Comparison of ENCODE assay signal across 11 cellular contexts in the genomic region with DNA sequence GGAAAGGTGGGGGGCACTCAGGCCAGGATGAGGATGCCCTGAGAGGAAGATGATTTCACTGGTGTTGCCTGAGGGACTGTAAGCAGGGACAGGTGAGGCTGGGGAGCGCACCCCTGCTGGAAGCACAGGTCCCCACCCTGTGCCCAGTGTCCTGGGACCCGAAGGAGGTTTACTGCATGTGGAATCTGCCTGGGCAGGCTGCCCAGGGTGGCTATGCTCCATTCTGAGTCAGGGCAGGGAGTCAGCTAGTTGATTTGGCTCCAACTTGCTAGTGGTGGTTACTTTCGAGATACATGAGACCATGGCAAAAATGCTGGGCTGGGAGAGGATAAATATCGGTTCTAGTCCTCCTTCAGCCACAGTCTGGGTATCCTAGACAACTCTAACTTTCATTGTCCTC. TPM values are rescaled to one million over a fixed set of nuclear protein-coding genes. Genes with fewer than 3 reads are reported as not detected.
A peak's percentile ranks its signal among the peaks of the same experiment; 100 is the strongest.
DNase-seq lines count a peak whose midpoint lies in the region; ATAC-seq and TF ChIP-seq lines count a peak whose summit lies in the region.
"Had no signal": no experiment of that assay in that cellular context is flagged by ENCODE, and none has a peak within 500 bp of the region (broad histone marks: within the 10 kb centered on the region; RNA-seq: fewer than 3 reads in every experiment).

No MANE protein-coding gene starts in this region.

- DNase-seq in DMS 273 (lab: John Stamatoyannopoulos, UW; ENCODE audit: unreplicated experiment) (peak; percentile 56), DMS 273 treated with DMSO at 0.1 percent for 48 hours (lab: John Stamatoyannopoulos, UW) (no peak), dedifferentiated amniotic fluid mesenchymal stem cell (ENCODE audit: extremely low spot score) (peak; percentile 57), mucosa of descending colon (peak in 2 of 3 donors; percentile 40 to 60), vagina (ENCODE audit: extremely low spot score in 2 of 2) (no peak), dermis blood vessel endothelial cell (no peak), mesenteric fat pad (ENCODE audit: low spot score) (no peak)
- no peak for DNase-seq in activated T-cell treated with anti-CD3 and anti-CD28 coated beads, Interleukin-2, amount 50 U/mL, for 48 hours
- DNase-seq: activated B cell treated with CpG ODN at 0.5 μM for 24 hours; activated naive CD4-positive, alpha-beta T cell treated with anti-CD3 and anti-CD28 coated beads, Interleukin-2, amount 50 U/mL, for 16 hours; naive B cell had no signal

- H3K27ac ChIP-seq in vagina, result peak overlapping the region; percentile 70

- H3K9me3 ChIP-seq in mucosa of descending colon (no peaks in the 10 kb centered on the region), vagina (no peaks in the 10 kb centered on the region)

- TF ChIP-seq CTCF in mucosa of descending colon (IDR thresholded peaks at IDR 0.05) (no peak), vagina (IDR thresholded peaks at IDR 0.05) (no peak)

- H3K36me3 ChIP-seq in mucosa of descending colon (ENCODE audit: low read depth) (no peaks in the 10 kb centered on the region), vagina (no peaks in the 10 kb centered on the region)

- intact Hi-C loops in mucosa of descending colon (cut with DNase I, micrococcal nuclease) (loop anchor here (10.0 kb wide), 1 partner anchor 550 kb away; no protein-coding TSS in a partner anchor), vagina (cut with DNase I) (loop anchor here (10.0 kb wide), 1 partner anchor 550 kb away; no protein-coding TSS in a partner anchor)

- H3K27me3 ChIP-seq in vagina, result no peaks in the 10 kb centered on the region

- peaks cover 15% of the 10 kb centered on the region for H3K4me1 ChIP-seq in mucosa of descending colon (ENCODE audit: low read depth)
- peaks cover 56% of the 10 kb centered on the region for H3K4me1 ChIP-seq in vagina

- no peak overlapping the region for H3K4me3 ChIP-seq in mucosa of descending colon
- no peak overlapping the region for H3K4me3 ChIP-seq in vagina

- no peak for TF ChIP-seq POLR2A in vagina (IDR thresholded peaks at IDR 0.05)

- peak; percentile 8 for ATAC-seq in mucosa of descending colon

RNA-seq across cellular contexts. Expression of gene TLR5, which starts 7.9 kb away (rescaled TPM):
- total RNA-seq in mucosa of descending colon (1 to 10 TPM; 2.2 to 6.9 (median 3.9) TPM), vagina (15.2 TPM), dermis blood vessel endothelial cell (0.14 and 0.34 TPM in 2 replicates), mesenteric fat pad (10.5 TPM)
- total RNA-seq: activated B cell treated with CpG ODN at 0.5 μM for 24 hours had no signal

Comparison
In these comparisons a context has a peak if more than half of its experiments do, and no peak if none do; other contexts are left out.
1. DNase-seq: peak in DMS 273 (single experiment), dedifferentiated amniotic fluid mesenchymal stem cell (single experiment) and mucosa of descending colon (2 of 3); none in DMS 273 treated with DMSO at 0.1 percent for 48 hours (single experiment), vagina (0 of 2), dermis blood vessel endothelial cell (single experiment), mesenteric fat pad (single experiment) and activated T-cell treated with anti-CD3 and anti-CD28 coated beads, Interleukin-2, amount 50 U/mL, for 48 hours (0 of 2).